28 cellular contexts compared by ENCODE assay signal in genomic region chr1:229309684-229310083, GRCh38.
"Had no signal": no experiment of that assay in that cellular context is flagged by ENCODE, and none has a peak within 500 bp of the region (broad histone marks: within the 10 kb centered on the region; RNA-seq: fewer than 3 reads in every experiment).

No MANE protein-coding gene starts in this region.

- H3K36me3 ChIP-seq: WERI-Rb-1 had no signal

- DNase-seq: activated B cell treated with CpG ODN at 0.5 μM for 24 hours; activated CD4-positive, alpha-beta T cell treated with anti-CD3 and anti-CD28 coated beads for 48 hours; activated CD4-positive, alpha-beta T cell treated with anti-CD3 and anti-CD28 coated beads, Interleukin-2, amount 50 U/mL, for 1 hour; activated CD4-positive, alpha-beta T cell treated with anti-CD3 and anti-CD28 coated beads, Interleukin-2, amount 50 U/mL, for 48 hours; activated CD8-positive, alpha-beta memory T cell treated with anti-CD3 and anti-CD28 coated beads for 24 hours; activated CD8-positive, alpha-beta T cell treated with anti-CD3 and anti-CD28 coated beads for 36 hours; activated effector memory CD4-positive, alpha-beta T cell treated with Interleukin-2 at 50 U/mL for 16 hours; activated gamma-delta T cell treated with Interleukin-2 at 50 U/mL for 16 hours; activated naive CD4-positive, alpha-beta T cell treated with anti-CD3 and anti-CD28 coated beads, Interleukin-2, amount 50 U/mL, for 16 hours; activated naive CD4-positive, alpha-beta T cell treated with Interleukin-2 at 50 U/mL for 16 hours; activated T-cell treated with anti-CD3 and anti-CD28 coated beads, Interleukin-2, amount 50 U/mL, for 4 hours; amniotic stem cell; aorta; body of pancreas; central memory CD4-positive, alpha-beta T cell; cerebellar nuclear complex; effector CD8-positive, alpha-beta T cell; esophagus squamous epithelium; foreskin melanocyte; T-helper 1 cell; T-helper 17 cell; T1000; WERI-Rb-1 had no signal

- H3K9me3 ChIP-seq: body of pancreas, esophagus squamous epithelium, gastroesophageal sphincter had no signal

- H3K27me3 ChIP-seq: body of pancreas, esophagus squamous epithelium, gastroesophageal sphincter had no signal

- H3K27ac ChIP-seq: body of pancreas, coronary artery, epithelial cell of prostate, esophagus squamous epithelium, WERI-Rb-1 had no signal

- ATAC-seq: activated CD4-positive, CD25-positive, alpha-beta regulatory T cell treated with anti-CD3 and anti-CD28 coated beads, Interleukin-2, amount 50 U/mL, for 24 hours; activated CD8-positive, alpha-beta T cell treated with anti-CD3 and anti-CD28 coated beads for 36 hours; activated T-cell treated with anti-CD3 and anti-CD28 coated beads, Interleukin-2, amount 50 U/mL, for 4 hours; activated T-helper 17 cell treated with anti-CD3 and anti-CD28 coated beads, Interleukin-2, amount 50 U/mL, for 72 hours; body of pancreas; gastroesophageal sphincter; T-helper 17 cell had no signal

- H3K4me3 ChIP-seq: body of pancreas, coronary artery, esophagus squamous epithelium, gastroesophageal sphincter had no signal

- H3K4me1 ChIP-seq: esophagus squamous epithelium had no signal
